ENCODE assay signal across 12 cellular contexts in the genomic region with DNA sequence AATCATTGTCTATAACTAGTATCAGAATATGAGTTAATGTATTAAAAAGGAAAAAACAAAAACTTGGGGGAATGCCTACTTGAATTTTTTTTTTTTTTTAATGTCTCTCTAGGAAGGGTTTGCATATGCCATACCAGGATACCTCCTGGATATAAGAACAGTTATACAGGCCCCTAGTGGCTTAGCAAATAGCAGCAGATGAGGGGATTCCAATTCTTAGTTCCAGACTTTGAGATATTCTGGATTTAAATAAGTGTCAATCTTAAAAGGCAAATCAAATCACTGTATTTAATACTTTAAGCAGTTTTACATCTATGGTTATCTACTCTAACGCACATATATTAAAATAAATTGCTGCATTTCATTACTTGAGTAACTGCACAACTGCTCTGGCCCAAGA.
DNase-seq lines count a peak whose midpoint lies in the region; ATAC-seq and TF ChIP-seq lines count a peak whose summit lies in the region.
"Had no signal": no experiment of that assay in that cellular context is flagged by ENCODE, and none has a peak within 500 bp of the region (broad histone marks: within the 10 kb centered on the region; RNA-seq: fewer than 3 reads in every experiment).

No MANE protein-coding gene starts in this region.

- ATAC-seq in heart left ventricle (no peak), left cardiac atrium (no peak), GM21367 (IDR thresholded peaks at IDR 0.05; ENCODE audit: unreplicated experiment) (no peak)
- ATAC-seq: naive thymus-derived CD4-positive, alpha-beta T cell had no signal

- DNase-seq in heart left ventricle (no peak), left cardiac atrium (no peak), SK-N-DZ (ENCODE audit: low spot score) (peak; percentile 26), glutamatergic neuron (no peak), type B pancreatic cell (ENCODE audit: extremely low spot score, unreplicated experiment) (no peak), AG20443 (ENCODE audit: low spot score) (no peak), NCI-H2196 (lab: John Stamatoyannopoulos, UW; ENCODE audit: unreplicated experiment) (no peak)
- DNase-seq: CD4-positive, alpha-beta T cell; KG1; naive thymus-derived CD4-positive, alpha-beta T cell had no signal

- peak overlapping the region; percentile 94 for H3K4me3 Mint-ChIP-seq in glutamatergic neuron (ENCODE audit: unreplicated experiment)
- peak overlapping the region; percentile 89 for H3K4me3 Mint-ChIP-seq in type B pancreatic cell
- H3K4me3 Mint-ChIP-seq: CD4-positive, alpha-beta T cell had no signal

- peak overlapping the region in 2 of 12 donors; percentile 76 to 89 for H3K4me3 ChIP-seq in heart left ventricle

- H3K27me3 ChIP-seq in heart left ventricle = peaks cover 0 to 40% (median 0%) of the 10 kb centered on the region in 9 donors

- peak overlapping the region; percentile 83 for H3K27ac Mint-ChIP-seq in glutamatergic neuron (ENCODE audit: unreplicated experiment)
- no peak overlapping the region for H3K27ac Mint-ChIP-seq in type B pancreatic cell
- H3K27ac Mint-ChIP-seq: CD4-positive, alpha-beta T cell; naive thymus-derived CD4-positive, alpha-beta T cell had no signal

- intact Hi-C loops in heart left ventricle (cut with DNase I) (loop anchor here in 5 of 10 donors (5.0 to 10.0 kb wide), 3 partner anchors 147 to 370 kb away; no protein-coding TSS in a partner anchor), left cardiac atrium (cut with DNase I) (no loop called here)

- H3K4me1 Mint-ChIP-seq in glutamatergic neuron (ENCODE audit: low read depth, unreplicated experiment) (peaks cover 53% of the 10 kb centered on the region), type B pancreatic cell (ENCODE audit: unreplicated experiment) (peaks cover 42% of the 10 kb centered on the region)

- TF ChIP-seq CTCF in heart left ventricle (IDR thresholded peaks at IDR 0.05) = peak in 8 of 12 donors; percentile 7 to 46 (median 31)
- peak; percentile 45 for TF ChIP-seq CTCF in glutamatergic neuron (IDR thresholded peaks at IDR 0.05; ENCODE audit: partially characterized antibody, unreplicated experiment)
- peak; percentile 79 for TF ChIP-seq CTCF in type B pancreatic cell (conservative IDR thresholded peaks at IDR 0.05)

- no peak for TF ChIP-seq POLR2A in heart left ventricle (IDR thresholded peaks at IDR 0.05)

- H3K27me3 Mint-ChIP-seq in glutamatergic neuron (ENCODE audit: unreplicated experiment) (peaks cover 24% of the 10 kb centered on the region), type B pancreatic cell (peaks cover 43% of the 10 kb centered on the region)

- H3K9me3 Mint-ChIP-seq in glutamatergic neuron (ENCODE audit: unreplicated experiment) (peaks cover 22% of the 10 kb centered on the region), type B pancreatic cell (no peaks in the 10 kb centered on the region)
- H3K9me3 Mint-ChIP-seq: CD4-positive, alpha-beta T cell; naive thymus-derived CD4-positive, alpha-beta T cell had no signal

- no peak overlapping the region for H3K27ac ChIP-seq in heart left ventricle
- H3K27ac ChIP-seq: epithelial cell of prostate had no signal

- no peaks in the 10 kb centered on the region for H3K9me3 ChIP-seq in heart left ventricle

- H3K36me3 Mint-ChIP-seq in glutamatergic neuron (ENCODE audit: unreplicated experiment) (no peaks in the 10 kb centered on the region), type B pancreatic cell (no peaks in the 10 kb centered on the region)
- H3K36me3 Mint-ChIP-seq: naive thymus-derived CD4-positive, alpha-beta T cell had no signal

- H3K36me3 ChIP-seq in heart left ventricle = no peaks in the 10 kb centered on the region

- H3K4me1 ChIP-seq in heart left ventricle = peaks cover 0 to 17% (median 3%) of the 10 kb centered on the region in 12 donors

- 75 to 85% (median 79%) methylated on average over 1 of the region's 1 CpG for WGBS in heart left ventricle, 4 donors
